21 cellular contexts compared by ENCODE assay signal in the genomic region with DNA sequence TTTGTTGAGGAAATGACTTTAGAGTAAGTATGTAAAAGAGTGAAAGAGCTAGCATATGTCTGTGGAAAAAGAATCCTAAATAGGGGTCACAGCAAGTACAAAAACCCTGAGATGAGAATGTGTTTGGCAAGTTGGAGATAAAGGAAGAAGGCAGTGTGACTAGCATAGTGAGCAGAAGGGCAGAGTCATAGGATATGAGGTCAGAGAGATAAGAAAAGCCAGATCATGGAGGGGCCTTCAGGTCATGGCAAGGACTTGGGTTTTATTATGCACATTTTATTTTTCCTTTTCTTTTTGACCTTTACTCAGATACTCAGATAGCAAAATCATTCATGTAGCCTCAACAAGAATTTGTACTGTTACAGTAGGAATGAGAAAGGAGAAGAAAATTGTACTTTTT.
DNase-seq lines count a peak whose midpoint lies in the region; ATAC-seq, FAIRE-seq and TF ChIP-seq lines count a peak whose summit lies in the region.
"Had no signal": no experiment of that assay in that cellular context is flagged by ENCODE, and none has a peak within 500 bp of the region (broad histone marks: within the 10 kb centered on the region; RNA-seq: fewer than 3 reads in every experiment).

No MANE protein-coding gene starts in this region.

- H3K36me3 Mint-ChIP-seq in GM23338 (ENCODE audit: low read depth) = peaks cover 23% of the 10 kb centered on the region; the same call in 2 of the 3 replicates
- H3K36me3 Mint-ChIP-seq: activated CD4-positive, alpha-beta memory T cell treated with anti-CD3 and anti-CD28 coated beads for 36 hours; CD4-positive, alpha-beta memory T cell; immature natural killer cell had no signal

- peaks cover 2% of the 10 kb centered on the region; the same call in 2 of the 3 replicates for H3K4me1 Mint-ChIP-seq in GM23338
- H3K4me1 Mint-ChIP-seq: immature natural killer cell had no signal

- TF ChIP-seq RAD21 in K562 (CRISPR knock-in tag; conservative IDR thresholded peaks at IDR 0.05 in 1 of 2, IDR thresholded peaks at IDR 0.05 in 1 of 2) = no peak

- CTCF ChIA-PET in K562 (lab: Yijun Ruan, JAX; ENCODE audit: low intra/inter-chr PET ratio) = no interaction called here

- no peak for TF ChIP-seq POLR2A in K562 (conservative IDR thresholded peaks at IDR 0.05)

- H3K4me2 ChIP-seq in GM23338 (no peak overlapping the region), K562 (ENCODE audit: insufficient read depth, low read length) (no peak overlapping the region)

- no TSS peak for BruUV-seq in K562 (replicated peaks; lab: Mats Ljungman, UMichigan)

- H3K9ac ChIP-seq in K562 (ENCODE audit: insufficient read depth in 1 of 2, low read depth in 2 of 2, low read length in 2 of 2) = no peak overlapping the region

- no peaks in the 10 kb centered on the region for H3K27me3 Mint-ChIP-seq in GM23338 (ENCODE audit: insufficient read depth, low read depth, poor library complexity)
- H3K27me3 Mint-ChIP-seq: activated CD4-positive, alpha-beta memory T cell treated with anti-CD3 and anti-CD28 coated beads for 36 hours; CD4-positive, alpha-beta memory T cell had no signal

- H4K20me1 ChIP-seq in GM23338 (replicated peaks; ENCODE audit: insufficient read depth) (no peaks in the 10 kb centered on the region), K562 (replicated peaks; ENCODE audit: control insufficient read depth, insufficient read depth, low read length) (no peaks in the 10 kb centered on the region)

- peak; percentile 21 for DNase-seq in AG20443 (ENCODE audit: low spot score)
- DNase-seq in GM23338 (ENCODE audit: low spot score) = no peak
- no peak for DNase-seq in K562 (ENCODE audit: extremely low read depth in 1 of 4, low spot score in 3 of 4)
- DNase-seq in left lung = no peak
- DNase-seq in NCI-H2029 treated with DMSO at 0.1 percent for 48 hours (lab: John Stamatoyannopoulos, UW) = no peak
- no peak for DNase-seq in cerebellar nuclear complex (lab: John Stamatoyannopoulos, UW)
- no peak for DNase-seq in DMS153 treated with DMSO at 0.1 percent for 48 hours (lab: John Stamatoyannopoulos, UW; ENCODE audit: unreplicated experiment)
- DNase-seq: activated CD4-positive, alpha-beta memory T cell treated with anti-CD3 and anti-CD28 coated beads for 36 hours; activated gamma-delta T cell; CD4-positive, alpha-beta memory T cell; esophagus squamous epithelium; HCEC 1CT; immature natural killer cell; MG63; naive thymus-derived CD8-positive, alpha-beta T cell; NCI-H446; stimulated activated naive CD4-positive, alpha-beta T cell treated with Interleukin-2 at 50 U/mL for 16 hours had no signal

- H3K9me2 ChIP-seq in GM23338 (ENCODE audit: insufficient read depth) = peaks cover 16% of the 10 kb centered on the region; the same call in 1 of the 2 replicates

- H3K4me1 ChIP-seq in GM23338 (ENCODE audit: insufficient read depth) = no peaks in the 10 kb centered on the region
- no peaks in the 10 kb centered on the region for H3K4me1 ChIP-seq in K562 (replicated peaks in 1 of 2; ENCODE audit: control insufficient read depth in 2 of 2, insufficient read depth in 2 of 2, low read length in 2 of 2)
- no peaks in the 10 kb centered on the region for H3K4me1 ChIP-seq in left lung

- no peaks in the 10 kb centered on the region for H3K36me3 ChIP-seq in GM23338 (ENCODE audit: insufficient read depth)
- H3K36me3 ChIP-seq in K562 (ENCODE audit: control insufficient read depth, insufficient read depth, low read length) = no peaks in the 10 kb centered on the region
- no peaks in the 10 kb centered on the region for H3K36me3 ChIP-seq in left lung
- H3K36me3 ChIP-seq: esophagus squamous epithelium, MG63 had no signal

- ATAC-seq in GM23338 (no peak), K562 (no peak), left lung (peak; percentile 39), GM18870 (IDR thresholded peaks at IDR 0.05; ENCODE audit: unreplicated experiment) (no peak)
- ATAC-seq: naive thymus-derived CD8-positive, alpha-beta T cell; Panc1; sciatic nerve had no signal

- POLR2A ChIA-PET in K562 (lab: Yijun Ruan, JAX) = no interaction called here

- intact Hi-C loops in K562 (cut with micrococcal nuclease) = no loop called here
- intact Hi-C loops in left lung (cut with DNase I) = no loop called here

- H3K27ac Mint-ChIP-seq in GM23338 = no peak overlapping the region
- H3K27ac Mint-ChIP-seq: activated CD4-positive, alpha-beta memory T cell treated with anti-CD3 and anti-CD28 coated beads for 36 hours; CD4-positive, alpha-beta memory T cell; immature natural killer cell; T-helper 2 cell treated with Interferon-gamma antibody and Interleukin-4, amounts not matched to agents 5 μg/mL and 100 μg/mL, for 36 hours had no signal

- no peak overlapping the region for H3K4me3 Mint-ChIP-seq in GM23338
- H3K4me3 Mint-ChIP-seq: activated CD4-positive, alpha-beta memory T cell treated with anti-CD3 and anti-CD28 coated beads for 36 hours; immature natural killer cell; T-helper 2 cell treated with Interferon-gamma antibody and Interleukin-4, amounts not matched to agents 5 μg/mL and 100 μg/mL, for 36 hours had no signal

- H3K4me3 ChIP-seq in GM23338 (no peak overlapping the region), K562 (no peak overlapping the region), left lung (no peak overlapping the region)
- H3K4me3 ChIP-seq: esophagus squamous epithelium, MG63 had no signal

- H3K27ac ChIP-seq in GM23338 (ENCODE audit: low read depth) (no peak overlapping the region), K562 (ENCODE audit: extremely low read depth, low read depth, low read length) (no peak overlapping the region), left lung (peak overlapping the region in 1 of 2 donors; percentile 25)
- H3K27ac ChIP-seq: esophagus squamous epithelium had no signal

- H3K79me2 ChIP-seq in GM23338 (replicated peaks; ENCODE audit: insufficient read depth) (no peaks in the 10 kb centered on the region), K562 (ENCODE audit: control insufficient read depth, insufficient read depth, low read length) (no peaks in the 10 kb centered on the region)

- H3K9me3 ChIP-seq in K562 (replicated peaks; ENCODE audit: control insufficient read depth, insufficient read depth, low read depth, low read length) = no peaks in the 10 kb centered on the region
- H3K9me3 ChIP-seq in left lung = peaks cover 0 to 4% of the 10 kb centered on the region in 2 donors
- H3K9me3 ChIP-seq: esophagus squamous epithelium, MG63 had no signal

- H3K9me3 Mint-ChIP-seq in GM23338 = peaks cover 23% of the 10 kb centered on the region
- H3K9me3 Mint-ChIP-seq: activated CD4-positive, alpha-beta memory T cell treated with anti-CD3 and anti-CD28 coated beads for 36 hours; T-helper 2 cell treated with Interferon-gamma antibody and Interleukin-4, amounts not matched to agents 5 μg/mL and 100 μg/mL, for 36 hours had no signal

- TF ChIP-seq CTCF in GM23338 (conservative IDR thresholded peaks at IDR 0.05; ENCODE audit: low read depth in 2 of 2) (no peak), K562 (IDR thresholded peaks at IDR 0.05 in 2 of 3, conservative IDR thresholded peaks at IDR 0.05 in 1 of 3; ENCODE audit: insufficient read depth in 2 of 3, low read depth in 1 of 3, low read length in 3 of 3) (no peak), left lung (IDR thresholded peaks at IDR 0.05) (no peak)

- H3K27me3 ChIP-seq in GM23338 (ENCODE audit: insufficient read depth) = no peaks in the 10 kb centered on the region
- H3K27me3 ChIP-seq in K562 (ENCODE audit: control insufficient read depth in 2 of 2, insufficient read depth in 2 of 2, low read length in 2 of 2) = no peaks in the 10 kb centered on the region
- H3K27me3 ChIP-seq in left lung = no peaks in the 10 kb centered on the region
- H3K27me3 ChIP-seq: esophagus squamous epithelium, MG63 had no signal

- TF ChIP-seq EP300 in K562 (IDR thresholded peaks at IDR 0.05; ENCODE audit: low read length) = no peak

- H2AFZ ChIP-seq in GM23338 (peak overlapping the region; percentile 32; the same call in 1 of the 2 replicates), K562 (ENCODE audit: low read depth, low read length) (no peak overlapping the region)

- FAIRE-seq in K562 (lab: Jason Lieb, UNC) = no peak

- no peaks in the 10 kb centered on the region for H3F3A ChIP-seq in GM23338 (replicated peaks; ENCODE audit: low read depth)

- H3K9me1 ChIP-seq in K562 (ENCODE audit: control insufficient read depth, insufficient read depth, low read length) = no peaks in the 10 kb centered on the region

- in situ Hi-C loops in K562 (cut with MboI) = no loop called here

TF ChIP-seq in GM23338, 12 proteins besides CTCF, POLR2A, EP300 and RAD21 (continues in another document):
- TF ChIP-seq CREB1 (CRISPR knock-in tag; IDR thresholded peaks at IDR 0.05; ENCODE audit: low read depth) (no peak), POLR2AphosphoS5 (IDR thresholded peaks at IDR 0.05; ENCODE audit: low read depth) (no peak), STAT1 (IDR thresholded peaks at IDR 0.05; ENCODE audit: unreplicated experiment) (no peak), ZNF331 (CRISPR knock-in tag; IDR thresholded peaks at IDR 0.05; ENCODE audit: low read depth) (no peak), EZH2 (IDR thresholded peaks at IDR 0.05; ENCODE audit: low read depth, unreplicated experiment) (no peak)
- TF ChIP-seq, protein P1, sequence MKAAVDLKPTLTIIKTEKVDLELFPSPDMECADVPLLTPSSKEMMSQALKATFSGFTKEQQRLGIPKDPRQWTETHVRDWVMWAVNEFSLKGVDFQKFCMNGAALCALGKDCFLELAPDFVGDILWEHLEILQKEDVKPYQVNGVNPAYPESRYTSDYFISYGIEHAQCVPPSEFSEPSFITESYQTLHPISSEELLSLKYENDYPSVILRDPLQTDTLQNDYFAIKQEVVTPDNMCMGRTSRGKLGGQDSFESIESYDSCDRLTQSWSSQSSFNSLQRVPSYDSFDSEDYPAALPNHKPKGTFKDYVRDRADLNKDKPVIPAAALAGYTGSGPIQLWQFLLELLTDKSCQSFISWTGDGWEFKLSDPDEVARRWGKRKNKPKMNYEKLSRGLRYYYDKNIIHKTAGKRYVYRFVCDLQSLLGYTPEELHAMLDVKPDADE (IDR thresholded peaks at IDR 0.05) = no peak

TF ChIP-seq in K562, 482 proteins besides CTCF, POLR2A, EP300 and RAD21 (continues in another document):
- TF ChIP-seq HMG20A (CRISPR knock-in tag; conservative IDR thresholded peaks at IDR 0.05) (no peak), TFE3 (CRISPR knock-in tag; IDR thresholded peaks at IDR 0.05) (no peak)
